ENCODE assay signal across 10 cellular contexts in genomic region chr9:88953401-88954029, GRCh38. TPM values are rescaled to one million over a fixed set of nuclear protein-coding genes. Genes with fewer than 3 reads are reported as not detected.
A peak's percentile ranks its signal among the peaks of the same experiment; 100 is the strongest.
DNase-seq lines count a peak whose midpoint lies in the region; ATAC-seq and TF ChIP-seq lines count a peak whose summit lies in the region.
"Had no signal": no experiment of that assay in that cellular context is flagged by ENCODE, and none has a peak within 500 bp of the region (broad histone marks: within the 10 kb centered on the region; RNA-seq: fewer than 3 reads in every experiment).

No MANE protein-coding gene starts in this region.

- no peak for TF ChIP-seq POLR2A in transverse colon (IDR thresholded peaks at IDR 0.05)

- H3K36me3 Mint-ChIP-seq in naive thymus-derived CD4-positive, alpha-beta T cell = no peaks in the 10 kb centered on the region
- H3K36me3 Mint-ChIP-seq in immature natural killer cell = no peaks in the 10 kb centered on the region
- H3K36me3 Mint-ChIP-seq: stimulated activated memory B cell treated with anti-CD40 and anti-IgM and Interleukin-4, amounts not matched to agents 10 μg/mL and 1 μg/mL and 100 μg/mL, for 72 hours had no signal

- H3K9me3 ChIP-seq in right cardiac atrium (ENCODE audit: control insufficient read depth, low read length) = no peaks in the 10 kb centered on the region
- no peaks in the 10 kb centered on the region for H3K9me3 ChIP-seq in naive thymus-derived CD4-positive, alpha-beta T cell (ENCODE audit: control insufficient read depth in 2 of 3, low read length in 3 of 3)
- H3K9me3 ChIP-seq in transverse colon = no peaks in the 10 kb centered on the region

- H3K27me3 ChIP-seq in brain microvascular endothelial cell (replicated peaks) = no peaks in the 10 kb centered on the region
- H3K27me3 ChIP-seq in right cardiac atrium (ENCODE audit: control insufficient read depth, insufficient read depth) = no peaks in the 10 kb centered on the region
- H3K27me3 ChIP-seq in naive thymus-derived CD4-positive, alpha-beta T cell (ENCODE audit: control insufficient read depth in 2 of 2, insufficient read depth in 2 of 2, low read length in 2 of 2) = no peaks in the 10 kb centered on the region
- no peaks in the 10 kb centered on the region for H3K27me3 ChIP-seq in transverse colon

- H3K27me3 Mint-ChIP-seq in naive thymus-derived CD4-positive, alpha-beta T cell = peaks cover 6 to 42% (median 32%) of the 10 kb centered on the region in 5 donors
- peaks cover 1 to 7% (median 6%) of the 10 kb centered on the region in 3 donors for H3K27me3 Mint-ChIP-seq in immature natural killer cell (ENCODE audit: low read depth in 3 of 3)

- peaks cover 0 to 13% (median 6%) of the 10 kb centered on the region in 7 donors for H3K4me1 Mint-ChIP-seq in naive thymus-derived CD4-positive, alpha-beta T cell
- H3K4me1 Mint-ChIP-seq in immature natural killer cell = no peaks in the 10 kb centered on the region
- H3K4me1 Mint-ChIP-seq: stimulated activated memory B cell treated with anti-CD40 and anti-IgM and Interleukin-4, amounts not matched to agents 10 μg/mL and 1 μg/mL and 100 μg/mL, for 72 hours had no signal

- ATAC-seq in right cardiac atrium = peak; percentile 45 to 76
- ATAC-seq in naive thymus-derived CD4-positive, alpha-beta T cell = no peak
- ATAC-seq: stimulated activated memory B cell treated with anti-CD40 and anti-IgM and Interleukin-4, amounts not matched to agents 10 μg/mL and 1 μg/mL and 100 μg/mL, for 72 hours had no signal

- CTCF ChIA-PET in naive thymus-derived CD4-positive, alpha-beta T cell (lab: Charles Lee) = no interaction called here

- 47% methylated on average over 6 of the region's 6 CpGs for WGBS in right cardiac atrium
- WGBS in transverse colon (ENCODE audit: low coverage in 1 of 2), 2 donors = 75% methylated on average over 6 of the region's 6 CpGs; no CpG with 5 or more reads in 1 of the 2 donors

- H3K9me3 Mint-ChIP-seq in naive thymus-derived CD4-positive, alpha-beta T cell = no peaks in the 10 kb centered on the region
- H3K9me3 Mint-ChIP-seq in immature natural killer cell = no peaks in the 10 kb centered on the region
- H3K9me3 Mint-ChIP-seq: stimulated activated memory B cell treated with anti-CD40 and anti-IgM and Interleukin-4, amounts not matched to agents 10 μg/mL and 1 μg/mL and 100 μg/mL, for 72 hours had no signal

- DNase-seq in HCEC 1CT (peak; percentile 56), brain microvascular endothelial cell (peak; percentile 62), right cardiac atrium (peak; percentile 26 to 83 (median 76)), stromal cell of bone marrow (ENCODE audit: low read depth) (peak; percentile 57), transverse colon (no peak), HPDE6-E6E7 (ENCODE audit: extremely low spot score) (no peak), immature natural killer cell (no peak)
- DNase-seq in naive thymus-derived CD4-positive, alpha-beta T cell = no peak
- DNase-seq: NCI-H1436 had no signal

- H3K4me3 ChIP-seq in brain microvascular endothelial cell (ENCODE audit: low read depth, low read length) = no peak overlapping the region
- no peak overlapping the region for H3K4me3 ChIP-seq in right cardiac atrium (ENCODE audit: low read length)
- H3K4me3 ChIP-seq in naive thymus-derived CD4-positive, alpha-beta T cell (ENCODE audit: low read length) = no peak overlapping the region
- H3K4me3 ChIP-seq in transverse colon = no peak overlapping the region

- H3K27ac ChIP-seq in brain microvascular endothelial cell (peak overlapping the region; percentile 27), right cardiac atrium (ENCODE audit: low read length) (peak overlapping the region; percentile 77), transverse colon (peak overlapping the region in 1 of 4 donors; percentile 26)
- H3K27ac ChIP-seq in naive thymus-derived CD4-positive, alpha-beta T cell (ENCODE audit: low read depth, low read length) = no peak overlapping the region

- H3K4me1 ChIP-seq in right cardiac atrium (ENCODE audit: control insufficient read depth, insufficient read depth, low read length) (peaks cover 19% of the 10 kb centered on the region), transverse colon (peaks cover 3 to 6% (median 4%) of the 10 kb centered on the region in 4 donors)
- no peaks in the 10 kb centered on the region for H3K4me1 ChIP-seq in naive thymus-derived CD4-positive, alpha-beta T cell (ENCODE audit: control insufficient read depth in 2 of 2, insufficient read depth in 2 of 2, low read length in 2 of 2)

- in situ Hi-C loops in brain microvascular endothelial cell (cut with HindIII; ENCODE audit: low pct_ligation_motif_present, low sequenced_read_pairs) (no loop called here), transverse colon (cut with MboI; ENCODE audit: low pct_ligation_motif_present in 1 of 4, low pct_unique_long_range_greater_than_20kb in 1 of 4, low sequenced_read_pairs in 3 of 4) (no loop called here)

- H3K4me3 Mint-ChIP-seq in naive thymus-derived CD4-positive, alpha-beta T cell = peak overlapping the region in 1 of 10 donors; percentile 37
- no peak overlapping the region for H3K4me3 Mint-ChIP-seq in immature natural killer cell
- H3K4me3 Mint-ChIP-seq: stimulated activated memory B cell treated with anti-CD40 and anti-IgM and Interleukin-4, amounts not matched to agents 10 μg/mL and 1 μg/mL and 100 μg/mL, for 72 hours had no signal

- POLR2A ChIA-PET in naive thymus-derived CD4-positive, alpha-beta T cell (lab: Charles Lee) = no interaction called here

- intact Hi-C loops in right cardiac atrium (cut with DNase I) (loop anchor here in 1 of 4 donors (10.0 kb wide), 1 partner anchor 169 kb away; no protein-coding TSS in a partner anchor), transverse colon (cut with DNase I; ENCODE audit: low total_unique reads) (no loop called here)
- intact Hi-C loops in naive thymus-derived CD4-positive, alpha-beta T cell (cut with micrococcal nuclease) = no loop called here

- no peak for TF ChIP-seq EP300 in transverse colon (IDR thresholded peaks at IDR 0.05; ENCODE audit: low read depth)

- TF ChIP-seq CTCF in brain microvascular endothelial cell (IDR thresholded peaks at IDR 0.05; ENCODE audit: low read depth, low read length, missing control alignments) (no peak), transverse colon (IDR thresholded peaks at IDR 0.05) (no peak)

- H3K36me3 ChIP-seq in brain microvascular endothelial cell (replicated peaks) (no peaks in the 10 kb centered on the region), transverse colon (no peaks in the 10 kb centered on the region)
- no peaks in the 10 kb centered on the region for H3K36me3 ChIP-seq in naive thymus-derived CD4-positive, alpha-beta T cell (ENCODE audit: control insufficient read depth in 2 of 3, insufficient read depth in 3 of 3, low read length in 3 of 3)

- peak overlapping the region in 1 of 9 donors; percentile 25 for H3K27ac Mint-ChIP-seq in naive thymus-derived CD4-positive, alpha-beta T cell
- H3K27ac Mint-ChIP-seq in immature natural killer cell = no peak overlapping the region
- H3K27ac Mint-ChIP-seq: stimulated activated memory B cell treated with anti-CD40 and anti-IgM and Interleukin-4, amounts not matched to agents 10 μg/mL and 1 μg/mL and 100 μg/mL, for 72 hours had no signal

RNA-seq across cellular contexts. Expression of gene S1PR3, which starts 37.8 kb away (rescaled TPM):
- 10 to 100 TPM; 37.2 to 51.6 (median 38.3) TPM for total RNA-seq in right cardiac atrium
- 24.9 TPM for polyA plus RNA-seq in right cardiac atrium
- total RNA-seq in naive thymus-derived CD4-positive, alpha-beta T cell = 10 to 100 TPM in 1 of 5 experiments, under 1 TPM in 2, not detected in 2; 0.19 to 26.0 (median 0.22) TPM
- polyA plus RNA-seq in naive thymus-derived CD4-positive, alpha-beta T cell = not detected
- total RNA-seq in transverse colon = 10 to 100 TPM in 2 of 4 donors, 1 to 10 TPM in 2; 2.0 to 13.5 (median 8.3) TPM
- polyA plus RNA-seq in immature natural killer cell = under 1 TPM in 1 of 3 donors, not detected in 2; 0.20 TPM

Comparison
In these comparisons a context has a peak if more than half of its experiments do, and no peak if none do; other contexts are left out.
1. DNase-seq: peak in HCEC 1CT (single experiment), brain microvascular endothelial cell (single experiment), right cardiac atrium (3 of 3) and stromal cell of bone marrow (single experiment); none in naive thymus-derived CD4-positive, alpha-beta T cell (0 of 9), transverse colon (single experiment), HPDE6-E6E7 (single experiment) and immature natural killer cell (0 of 3).